ENCODE assay signal across 11 cellular contexts in the genomic region with DNA sequence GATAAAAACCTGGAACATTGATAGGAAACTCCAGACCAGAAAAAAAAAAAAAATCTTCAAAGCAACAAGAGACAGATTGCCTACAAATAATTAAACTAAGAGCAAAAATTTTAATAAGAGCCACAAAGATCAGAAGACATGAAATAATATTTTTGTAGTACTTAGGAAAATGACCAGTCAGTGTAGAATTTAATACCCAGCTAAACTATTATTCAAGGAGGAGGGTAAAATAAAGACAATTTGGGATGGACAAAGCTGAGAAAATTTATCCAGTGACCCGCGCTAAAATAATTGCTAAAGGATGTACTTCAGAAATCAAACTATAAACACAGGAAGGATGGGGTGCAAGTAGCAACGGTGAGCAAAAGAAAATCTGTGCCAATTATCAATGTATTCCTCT.
"Had no signal": no experiment of that assay in that cellular context is flagged by ENCODE, and none has a peak within 500 bp of the region (broad histone marks: within the 10 kb centered on the region; RNA-seq: fewer than 3 reads in every experiment).

No MANE protein-coding gene starts in this region.

- H3K4me3 ChIP-seq: GM23248, GM23338, HAP-1 had no signal

- H3K9me3 ChIP-seq: HAP-1 had no signal

- H2AFZ ChIP-seq: GM23248, GM23338 had no signal

- H3K9ac ChIP-seq: GM23248 had no signal

- H3K27ac ChIP-seq: GM23248 had no signal

- FAIRE-seq: H1, H54 had no signal

- H3K4me2 ChIP-seq: GM23338 had no signal

- DNase-seq: GM23248, GOT3, H7, H9, HCEC 1CT, HFFc6 had no signal

- H3K4me1 ChIP-seq: HAP-1 had no signal

- ATAC-seq: GM23338, HCT116 had no signal

- H3K36me3 ChIP-seq: HAP-1 had no signal
